ENCODE assay signal across 6 cellular contexts in genomic region chr1:1470626-1471388, GRCh38. TPM values are rescaled to one million over a fixed set of nuclear protein-coding genes. Genes with fewer than 3 reads are reported as not detected.
DNase-seq lines count a peak whose midpoint lies in the region; ATAC-seq and TF ChIP-seq lines count a peak whose summit lies in the region.

No MANE protein-coding gene starts in this region.

- intact Hi-C loops in Panc1 (cut with micrococcal nuclease; ENCODE audit: unreplicated experiment): no loop called here

- peak overlapping the region; percentile 37 to 81 (median 69); a peak in 21 of 22 replicates for H3K27ac ChIP-seq in BLaER1 treated with 17β-estradiol and CSF1 and Interleukin-3, amounts not matched to agents 10 nM and 100 nM
- peak overlapping the region; percentile 98 for H3K27ac ChIP-seq in Panc1 (ENCODE audit: low read length)

- H3K27ac Mint-ChIP-seq in stimulated activated naive CD8-positive, alpha-beta T cell treated with anti-CD3 and anti-CD28 coated beads, Interleukin-15, amount 100 ng/mL, for 72 hours: peak overlapping the region; percentile 59 to 83

- peaks cover 41% of the 10 kb centered on the region for H3K4me1 Mint-ChIP-seq in stimulated activated naive CD8-positive, alpha-beta T cell treated with anti-CD3 and anti-CD28 coated beads, Interleukin-15, amount 100 ng/mL, for 72 hours

- CTCF ChIA-PET in Panc1 (lab: Charles Lee): no interaction called here

- no peaks in the 10 kb centered on the region for H3K9me3 Mint-ChIP-seq in stimulated activated naive CD8-positive, alpha-beta T cell treated with anti-CD3 and anti-CD28 coated beads, Interleukin-15, amount 100 ng/mL, for 72 hours

- H3K4me2 ChIP-seq in BLaER1 treated with 17β-estradiol and CSF1 and Interleukin-3, amounts not matched to agents 10 nM and 100 nM: peak overlapping the region; percentile 80 to 93 (median 90)

- no peak for TF ChIP-seq CTCF in Panc1 (IDR thresholded peaks at IDR 0.05)
- TF ChIP-seq CTCF in fibroblast of mammary gland (conservative IDR thresholded peaks at IDR 0.05; ENCODE audit: control insufficient read depth, insufficient read depth, low read depth, low read length): no peak

- BruUV-seq in Panc1 (replicated peaks; lab: Mats Ljungman, UMichigan): no TSS peak

- H3K27me3 Mint-ChIP-seq in stimulated activated naive CD8-positive, alpha-beta T cell treated with anti-CD3 and anti-CD28 coated beads, Interleukin-15, amount 100 ng/mL, for 72 hours: no peaks in the 10 kb centered on the region

- H3K36me3 ChIP-seq in BLaER1 treated with 17β-estradiol and CSF1 and Interleukin-3, amounts not matched to agents 10 nM and 100 nM: peaks cover 0 to 16% (median 9%) of the 10 kb centered on the region in 11 experiments; a peak in 12 of 22 replicates
- H3K36me3 ChIP-seq in Panc1 (ENCODE audit: control insufficient read depth, insufficient read depth, low read length): peaks cover 3% of the 10 kb centered on the region; the same call in 1 of the 2 replicates

- peak overlapping the region; percentile 87 for H3K4me3 Mint-ChIP-seq in stimulated activated naive CD8-positive, alpha-beta T cell treated with anti-CD3 and anti-CD28 coated beads, Interleukin-15, amount 100 ng/mL, for 72 hours

- H4K20me1 ChIP-seq in BLaER1 treated with 17β-estradiol and CSF1 and Interleukin-3, amounts not matched to agents 10 nM and 100 nM: peaks cover 0 to 37% (median 33%) of the 10 kb centered on the region in 11 experiments; a peak in 20 of 22 replicates

- POLR2A ChIA-PET in Panc1 (lab: Charles Lee): interaction anchor here (0.6 kb wide), 1 partner anchor 51 kb away, joined by 7 read pairs; no protein-coding TSS in a partner anchor

- peak overlapping the region; percentile 76 to 88 (median 81) for H3K9ac ChIP-seq in BLaER1 treated with 17β-estradiol and CSF1 and Interleukin-3, amounts not matched to agents 10 nM and 100 nM

- H3K9me3 ChIP-seq in BLaER1 treated with 17β-estradiol and CSF1 and Interleukin-3, amounts not matched to agents 10 nM and 100 nM (replicated peaks in 1 of 11): no peaks in the 10 kb centered on the region
- H3K9me3 ChIP-seq in Panc1 (ENCODE audit: control insufficient read depth, insufficient read depth, low read depth, low read length): no peaks in the 10 kb centered on the region

- H3K27me3 ChIP-seq in BLaER1 treated with 17β-estradiol and CSF1 and Interleukin-3, amounts not matched to agents 10 nM and 100 nM: no peaks in the 10 kb centered on the region
- no peaks in the 10 kb centered on the region for H3K27me3 ChIP-seq in Panc1 (ENCODE audit: control insufficient read depth, insufficient read depth, low read length)

- peaks cover 34 to 52% (median 42%) of the 10 kb centered on the region in 10 experiments for H3K4me1 ChIP-seq in BLaER1 treated with 17β-estradiol and CSF1 and Interleukin-3, amounts not matched to agents 10 nM and 100 nM
- H3K4me1 ChIP-seq in Panc1 (ENCODE audit: control insufficient read depth, insufficient read depth, low read length): peaks cover 9% of the 10 kb centered on the region; the same call in 1 of the 2 replicates

- in situ Hi-C loops in Panc1 (cut with HindIII; ENCODE audit: low pct_unique_long_range_greater_than_20kb, low sequenced_read_pairs): no loop called here

- H3K4me3 ChIP-seq in BLaER1 treated with 17β-estradiol and CSF1 and Interleukin-3, amounts not matched to agents 10 nM and 100 nM: peak overlapping the region; percentile 67 to 89 (median 80)
- H3K4me3 ChIP-seq in Panc1 (ENCODE audit: low read depth in 2 of 2, low read length in 2 of 2): peak overlapping the region; percentile 75 to 84
- H3K4me3 ChIP-seq in fibroblast of mammary gland (ENCODE audit: control insufficient read depth, low read depth, low read length): peak overlapping the region; percentile 84

- no peak for ATAC-seq in Panc1
- ATAC-seq in stimulated activated naive CD8-positive, alpha-beta T cell treated with anti-CD3 and anti-CD28 coated beads, Interleukin-15, amount 100 ng/mL, for 72 hours: peak; percentile 23

- peak; percentile 2 for DNase-seq in Panc1 (ENCODE audit: low read depth, low spot score)
- peak; percentile 25 for DNase-seq in fibroblast of mammary gland (ENCODE audit: low read depth)
- DNase-seq in stimulated activated naive CD8-positive, alpha-beta T cell treated with anti-CD3 and anti-CD28 coated beads, Interleukin-15, amount 100 ng/mL, for 72 hours: peak; percentile 8 to 19
- no peak for DNase-seq in NCI-H1048 (lab: John Stamatoyannopoulos, UW)
- no peak for DNase-seq in AG08396 (ENCODE audit: low spot score)

RNA-seq across cellular contexts. Expression of gene ATAD3B, which starts 0.8 kb away (rescaled TPM):
- total RNA-seq in Panc1 (2021; ENCODE audit: unreplicated experiment): 104 TPM
- 74.5 TPM for polyA plus RNA-seq in Panc1 (2012; ENCODE audit: insufficient read length)

RNA-seq across cellular contexts. Expression of gene ATAD3C, which starts 21.3 kb away (rescaled TPM):
- total RNA-seq in Panc1 (2021; ENCODE audit: unreplicated experiment): 10.6 TPM
- polyA plus RNA-seq in Panc1 (2012; ENCODE audit: insufficient read length): 8.1 TPM

RNA-seq across cellular contexts. Expression of gene VWA1, which starts 35.3 kb away (rescaled TPM):
- 858 TPM for total RNA-seq in Panc1 (2021; ENCODE audit: unreplicated experiment)
- 1,549 TPM for polyA plus RNA-seq in Panc1 (2012; ENCODE audit: insufficient read length)

RNA-seq across cellular contexts. Expression of gene ATAD3A, which starts 41.2 kb away (rescaled TPM):
- 57.5 TPM for total RNA-seq in Panc1 (2021; ENCODE audit: unreplicated experiment)
- 57.5 TPM for polyA plus RNA-seq in Panc1 (2012; ENCODE audit: insufficient read length)

RNA-seq across cellular contexts. Expression of gene ANKRD65, which starts 49.7 kb away (rescaled TPM):
- 1.9 TPM for total RNA-seq in Panc1 (2021; ENCODE audit: unreplicated experiment)
- polyA plus RNA-seq in Panc1 (2012; ENCODE audit: insufficient read length): 3.7 TPM

Comparison
In these comparisons a context has a peak if more than half of its experiments do, and no peak if none do; other contexts are left out.
1. DNase-seq: peak in Panc1 (single experiment), fibroblast of mammary gland (single experiment) and stimulated activated naive CD8-positive, alpha-beta T cell treated with anti-CD3 and anti-CD28 coated beads, Interleukin-15, amount 100 ng/mL, for 72 hours (2 of 2); none in NCI-H1048 (single experiment) and AG08396 (single experiment).
2. Peak in every context shown above with its lines, with median percentiles within 50 percentile points of each other: H3K4me3 ChIP-seq.